ENCODE assay signal across 16 cellular contexts in genomic region chr1:108426877-108427276, GRCh38. TPM values are rescaled to one million over a fixed set of nuclear protein-coding genes. Genes with fewer than 3 reads are reported as not detected.
"Had no signal": no experiment of that assay in that cellular context is flagged by ENCODE, and none has a peak within 500 bp of the region (broad histone marks: within the 10 kb centered on the region; RNA-seq: fewer than 3 reads in every experiment).

No MANE protein-coding gene starts in this region.

RNA-seq across cellular contexts. Expression of gene NBPF6, which starts 23.3 kb away (rescaled TPM):
- total RNA-seq: activated naive CD4-positive, alpha-beta T cell treated with anti-CD3 and anti-CD28 coated beads for 36 hours; activated naive CD4-positive, alpha-beta T cell treated with anti-CD3 and anti-CD28 coated beads, Interleukin-2, amount 50 U/mL, for 72 hours; activated naive CD8-positive, alpha-beta T cell treated with anti-CD3 and anti-CD28 coated beads for 36 hours; activated naive CD8-positive, alpha-beta T cell treated with anti-CD3 and anti-CD28 coated beads, Interleukin-2, amount 10 ng/mL, durations not matched to agents 7 days and 5 days; activated T-cell treated with anti-CD3 and anti-CD28 coated beads, Interleukin-2, amount 50 U/mL, for 4 hours; activated T-cell treated with anti-CD3 and anti-CD28 coated beads, Interleukin-2, amount 50 U/mL, for 72 hours; activated T-helper 17 cell treated with anti-CD3 and anti-CD28 coated beads, Interleukin-2, amount 50 U/mL, for 72 hours; aorta; ascending aorta; astrocyte; body of pancreas; bronchial epithelial cell; cardiac muscle cell; cardiac septum had no signal
- polyA plus RNA-seq: adipose tissue, adrenal gland, aorta, cardiac muscle cell had no signal
